In genomic region chr3:134239538-134239937, GRCh38 we compare ENCODE assay signal across 12 cellular contexts. TPM values are rescaled to one million over a fixed set of nuclear protein-coding genes. Genes with fewer than 3 reads are reported as not detected.
DNase-seq lines count a peak whose midpoint lies in the region; ATAC-seq and TF ChIP-seq lines count a peak whose summit lies in the region.
"Had no signal": no experiment of that assay in that cellular context is flagged by ENCODE, and none has a peak within 500 bp of the region (broad histone marks: within the 10 kb centered on the region; RNA-seq: fewer than 3 reads in every experiment).

No MANE protein-coding gene starts in this region.

- DNase-seq in GM23248 (peak; percentile 74), lung microvascular endothelial cell (ENCODE audit: low read depth in 2 of 2) (peak; percentile 21 to 34), nephron progenitor cell (no peak), dorsolateral prefrontal cortex (no peak), HT-29 (ENCODE audit: low spot score) (no peak), glutamatergic neuron (no peak)
- DNase-seq: GF-D8, NCI-H226, stomach, WERI-Rb-1 had no signal

- intact Hi-C loops in dorsolateral prefrontal cortex (cut with DNase I), result no loop called here

- H3K4me3 ChIP-seq in GM23248 (no peak overlapping the region), KMS-11 (IDR thresholded peaks at IDR 0.05; ENCODE audit: insufficient read depth, low read depth, low read length) (no peak overlapping the region), dorsolateral prefrontal cortex (no peak overlapping the region)
- H3K4me3 ChIP-seq: stomach had no signal

- TF ChIP-seq CTCF in KMS-11 (conservative IDR thresholded peaks at IDR 0.05; ENCODE audit: low read depth, low read length), result no peak
- no peak for TF ChIP-seq CTCF in nephron progenitor cell (IDR thresholded peaks at IDR 0.05)
- no peak for TF ChIP-seq CTCF in dorsolateral prefrontal cortex (IDR thresholded peaks at IDR 0.05 in 54 of 56, conservative IDR thresholded peaks at IDR 0.05 in 2 of 56; ENCODE audit: low read depth in 1 of 56, partially characterized antibody in 56 of 56)
- TF ChIP-seq CTCF in glutamatergic neuron (IDR thresholded peaks at IDR 0.05; ENCODE audit: partially characterized antibody, unreplicated experiment), result no peak

- H3K4me3 Mint-ChIP-seq in nephron progenitor cell (no peak overlapping the region), glutamatergic neuron (ENCODE audit: unreplicated experiment) (no peak overlapping the region)

- in situ Hi-C loops in GM23248 (cut with MboI), result no loop called here

- H3K27ac ChIP-seq in GM23248 (peak overlapping the region; percentile 25; the same call in 1 of the 2 replicates), KMS-11 (no peak overlapping the region), dorsolateral prefrontal cortex (peak overlapping the region in 2 of 59 donors; percentile 21 to 31)
- H3K27ac ChIP-seq: WERI-Rb-1 had no signal

- H3K9me3 ChIP-seq in GM23248 (ENCODE audit: low read depth), result no peaks in the 10 kb centered on the region
- H3K9me3 ChIP-seq: stomach had no signal

- H3K36me3 Mint-ChIP-seq in nephron progenitor cell (ENCODE audit: low read depth) (peaks cover 21% of the 10 kb centered on the region), glutamatergic neuron (ENCODE audit: unreplicated experiment) (no peaks in the 10 kb centered on the region)

- no peaks in the 10 kb centered on the region for H3K27me3 ChIP-seq in GM23248 (replicated peaks; ENCODE audit: insufficient read depth)
- no peaks in the 10 kb centered on the region for H3K27me3 ChIP-seq in KMS-11 (ENCODE audit: insufficient read depth, low read depth)
- H3K27me3 ChIP-seq in dorsolateral prefrontal cortex, result no peaks in the 10 kb centered on the region
- H3K27me3 ChIP-seq: stomach had no signal

- H4K20me1 ChIP-seq in GM23248 (ENCODE audit: insufficient read depth), result peaks cover 44% of the 10 kb centered on the region
- H4K20me1 ChIP-seq in KMS-11 (ENCODE audit: insufficient read depth), result no peaks in the 10 kb centered on the region

- H3K27ac Mint-ChIP-seq in nephron progenitor cell (no peak overlapping the region), glutamatergic neuron (ENCODE audit: unreplicated experiment) (no peak overlapping the region)

- peaks cover 3% of the 10 kb centered on the region; the same call in 1 of the 2 replicates for H3K9me2 ChIP-seq in GM23248 (ENCODE audit: insufficient read depth)

- H3K36me3 ChIP-seq in GM23248 (ENCODE audit: low read depth), result no peaks in the 10 kb centered on the region
- H3K36me3 ChIP-seq in KMS-11 (ENCODE audit: insufficient read depth), result no peaks in the 10 kb centered on the region
- H3K36me3 ChIP-seq: stomach, WERI-Rb-1 had no signal

- H3K9ac ChIP-seq in GM23248, result no peak overlapping the region
- no peak overlapping the region for H3K9ac ChIP-seq in KMS-11

- peaks cover 51% of the 10 kb centered on the region for H3F3A ChIP-seq in GM23248 (ENCODE audit: insufficient read depth)

- H3K9me3 Mint-ChIP-seq in nephron progenitor cell, result no peaks in the 10 kb centered on the region
- no peaks in the 10 kb centered on the region for H3K9me3 Mint-ChIP-seq in glutamatergic neuron (ENCODE audit: unreplicated experiment)

- H3K79me2 ChIP-seq in GM23248 (ENCODE audit: insufficient read depth) (peaks cover 100% of the 10 kb centered on the region), KMS-11 (ENCODE audit: insufficient read depth, low read depth) (peaks cover 16% of the 10 kb centered on the region; the same call in 1 of the 2 replicates)

- H3K27me3 Mint-ChIP-seq in nephron progenitor cell (ENCODE audit: low read depth, poor library complexity) (no peaks in the 10 kb centered on the region), glutamatergic neuron (ENCODE audit: unreplicated experiment) (no peaks in the 10 kb centered on the region)

- H3K4me1 Mint-ChIP-seq in nephron progenitor cell (peaks cover 44% of the 10 kb centered on the region), glutamatergic neuron (ENCODE audit: low read depth, unreplicated experiment) (peaks cover 5% of the 10 kb centered on the region)

- H3K4me1 ChIP-seq in GM23248 (ENCODE audit: insufficient read depth) (peaks cover 73% of the 10 kb centered on the region), KMS-11 (ENCODE audit: low read depth, poor library complexity, severe bottlenecking) (peaks cover 26% of the 10 kb centered on the region)

- H2AFZ ChIP-seq in GM23248, result no peak overlapping the region
- H2AFZ ChIP-seq in KMS-11 (ENCODE audit: low read depth), result no peak overlapping the region

- WGBS in GM23248 (ENCODE audit: low coverage in 1 of 2, low lambda C conversion rate in 2 of 2, missing lambda C conversion rate in 2 of 2), 2 experiments, result 96 to 100% methylated on average over 1 of the region's 1 CpG

- ATAC-seq in GM18858 (IDR thresholded peaks at IDR 0.05; ENCODE audit: unreplicated experiment), result peak; percentile 59

- no peak overlapping the region for H3K4me2 ChIP-seq in GM23248 (ENCODE audit: unreplicated experiment)
- peak overlapping the region; percentile 6; the same call in 1 of the 2 replicates for H3K4me2 ChIP-seq in KMS-11

RNA-seq across cellular contexts. Expression of gene RYK, which starts 11.1 kb away (rescaled TPM):
- 93.7 and 100 TPM in 2 replicates for total RNA-seq in GM23248 (2014; rRNA removed; shearing (Covaris generic))
- 22.3 and 22.8 TPM in 2 replicates for polyA plus RNA-seq in GM23248 (2016; fragmentation: Nextera tagmentation; extraction: Ambion mirVana)
- 61.5 and 99.6 TPM in 2 replicates for total RNA-seq in lung microvascular endothelial cell
- 10 to 100 TPM; 28.9 to 62.9 (median 42.7) TPM for total RNA-seq in dorsolateral prefrontal cortex
- total RNA-seq in HT-29 (2014; rRNA removed; shearing (Covaris generic)), result 42.2 and 56.3 TPM in 2 replicates
- total RNA-seq in glutamatergic neuron (ENCODE audit: unreplicated experiment), result 33.6 TPM

Comparison
In these comparisons a context has a peak if more than half of its experiments do, and no peak if none do; other contexts are left out.
1. DNase-seq: peak in GM23248 (single experiment) and lung microvascular endothelial cell (2 of 2); none in nephron progenitor cell (single experiment), dorsolateral prefrontal cortex (0 of 10), HT-29 (single experiment) and glutamatergic neuron (single experiment).